Comparison of ENCODE assay signal across 33 cellular contexts in the genomic region with DNA sequence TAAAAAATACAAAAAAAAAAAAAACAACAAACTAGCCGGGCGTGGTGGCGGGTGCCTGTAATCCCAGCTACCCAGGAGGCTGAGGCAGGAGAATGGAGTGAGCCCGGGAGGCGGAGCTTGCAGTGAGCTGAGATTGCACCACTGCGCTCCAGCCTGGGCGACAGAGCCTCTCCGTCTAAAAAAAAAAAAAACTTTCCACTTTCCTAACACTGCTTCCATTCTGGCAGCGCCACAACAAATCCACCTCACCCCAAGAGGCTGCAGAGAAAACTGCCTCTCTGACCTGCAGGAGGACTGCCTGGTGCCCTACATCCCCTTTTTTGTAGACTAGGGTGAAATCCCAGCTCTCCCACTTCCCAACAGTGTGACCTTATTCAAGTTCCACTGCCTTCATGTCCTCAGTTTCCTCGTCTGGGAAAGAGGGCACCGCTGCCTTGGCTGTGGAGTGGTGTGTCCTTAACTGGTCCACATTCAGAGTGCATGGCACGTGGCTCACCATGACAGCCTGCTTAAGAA. TPM values are rescaled to one million over a fixed set of nuclear protein-coding genes. Genes with fewer than 3 reads are reported as not detected.
"Had no signal": no experiment of that assay in that cellular context is flagged by ENCODE, and none has a peak within 500 bp of the region (broad histone marks: within the 10 kb centered on the region; RNA-seq: fewer than 3 reads in every experiment).

No MANE protein-coding gene starts in this region.

- DNase-seq: colonic mucosa; effector CD8-positive, alpha-beta T cell; endodermal cell; foreskin keratinocyte; heart left ventricle; hippocampal formation; left cardiac atrium; left ventricle myocardium inferior; lower lobe of right lung; naive thymus-derived CD8-positive, alpha-beta T cell; occipital lobe; sigmoid colon; stimulated activated CD4-positive, alpha-beta T cell treated with anti-CD3 and anti-CD28 coated beads, Interleukin-4, amount 100 ng/mL, for 4 hours; upper lobe of right lung; uterus had no signal

- H3K4me1 ChIP-seq: colonic mucosa, foreskin keratinocyte, gastroesophageal sphincter, left ventricle myocardium inferior, lower lobe of right lung, parathyroid adenoma, right atrium auricular region, sigmoid colon, upper lobe of right lung, uterus had no signal

- H3K27ac ChIP-seq: colonic mucosa, epithelial cell of prostate, foreskin keratinocyte, gastroesophageal sphincter, heart left ventricle, left ventricle myocardium inferior, lower lobe of right lung, parathyroid adenoma, right atrium auricular region, sigmoid colon, thoracic aorta, tibial nerve, upper lobe of right lung, uterus had no signal

- H3K36me3 Mint-ChIP-seq: naive thymus-derived CD8-positive, alpha-beta T cell; stimulated activated memory B cell treated with anti-CD40 and anti-IgM and Interleukin-4, amounts not matched to agents 10 μg/mL and 1 μg/mL and 100 μg/mL, for 72 hours had no signal

- H3K9ac ChIP-seq: parathyroid adenoma had no signal

- H3K27me3 Mint-ChIP-seq: progenitor cell of endocrine pancreas; stimulated activated memory B cell treated with anti-CD40 and anti-IgM and Interleukin-4, amounts not matched to agents 10 μg/mL and 1 μg/mL and 100 μg/mL, for 72 hours; stimulated activated naive CD8-positive, alpha-beta T cell treated with anti-CD3 and anti-CD28 coated beads, Interleukin-15, Interleukin-2, amounts not matched to agents 100 ng/mL and 50 ng/mL, for 24 hours had no signal

- ATAC-seq: esophagus mucosa; foreskin keratinocyte; gastroesophageal sphincter; heart left ventricle; left cardiac atrium; lower lobe of right lung; naive thymus-derived CD8-positive, alpha-beta T cell; stimulated activated memory B cell treated with anti-CD40 and anti-IgM and Interleukin-4, amounts not matched to agents 10 μg/mL and 1 μg/mL and 100 μg/mL, for 72 hours; upper lobe of right lung had no signal

- H3K4me1 Mint-ChIP-seq: endodermal cell; naive thymus-derived CD8-positive, alpha-beta T cell; stimulated activated memory B cell treated with anti-CD40 and anti-IgM and Interleukin-4, amounts not matched to agents 10 μg/mL and 1 μg/mL and 100 μg/mL, for 72 hours had no signal

- H3K9me3 ChIP-seq: colonic mucosa, gastroesophageal sphincter, heart left ventricle, left ventricle myocardium inferior, lower lobe of right lung, right atrium auricular region, sigmoid colon, thoracic aorta, tibial nerve, upper lobe of right lung, uterus had no signal

- H3K27ac Mint-ChIP-seq: dendritic cell treated with granulocyte-macrophage colony-stimulating factor and Interleukin-4, amounts not matched to agents 40 ng/mL and 50 ng/mL, for 4 days; endodermal cell; naive thymus-derived CD8-positive, alpha-beta T cell; progenitor cell of endocrine pancreas; stimulated activated memory B cell treated with anti-CD40 and anti-IgM and Interleukin-4, amounts not matched to agents 10 μg/mL and 1 μg/mL and 100 μg/mL, for 72 hours; stimulated activated naive CD8-positive, alpha-beta T cell treated with anti-CD3 and anti-CD28 coated beads, Interleukin-15, Interleukin-2, amounts not matched to agents 100 ng/mL and 50 ng/mL, for 24 hours had no signal

- H3K9me3 Mint-ChIP-seq: dendritic cell treated with granulocyte-macrophage colony-stimulating factor and Interleukin-4, amounts not matched to agents 40 ng/mL and 50 ng/mL, for 4 days; endodermal cell; naive thymus-derived CD8-positive, alpha-beta T cell; stimulated activated memory B cell treated with anti-CD40 and anti-IgM and Interleukin-4, amounts not matched to agents 10 μg/mL and 1 μg/mL and 100 μg/mL, for 72 hours; stimulated activated naive CD8-positive, alpha-beta T cell treated with anti-CD3 and anti-CD28 coated beads, Interleukin-15, Interleukin-2, amounts not matched to agents 100 ng/mL and 50 ng/mL, for 24 hours had no signal

- H3K27me3 ChIP-seq: colonic mucosa, right atrium auricular region, uterus had no signal

- H3K36me3 ChIP-seq: colonic mucosa, gastroesophageal sphincter, heart left ventricle, left ventricle myocardium inferior, lower lobe of right lung, right atrium auricular region, sigmoid colon, thoracic aorta, tibial nerve, upper lobe of right lung, uterus had no signal

- H3K4me3 ChIP-seq: colonic mucosa, gastroesophageal sphincter, heart left ventricle, left ventricle myocardium inferior, lower lobe of right lung, right atrium auricular region, sigmoid colon, thoracic aorta, tibial nerve, upper lobe of right lung, uterus had no signal

- H3K4me3 Mint-ChIP-seq: dendritic cell treated with granulocyte-macrophage colony-stimulating factor and Interleukin-4, amounts not matched to agents 40 ng/mL and 50 ng/mL, for 4 days; endodermal cell; naive thymus-derived CD8-positive, alpha-beta T cell; stimulated activated memory B cell treated with anti-CD40 and anti-IgM and Interleukin-4, amounts not matched to agents 10 μg/mL and 1 μg/mL and 100 μg/mL, for 72 hours; stimulated activated naive CD8-positive, alpha-beta T cell treated with anti-CD3 and anti-CD28 coated beads, Interleukin-15, Interleukin-2, amounts not matched to agents 100 ng/mL and 50 ng/mL, for 24 hours had no signal

RNA-seq across cellular contexts. Expression of a gene that starts 2.6 kb away (rescaled TPM):
- total RNA-seq: chondrocyte; endodermal cell; esophagus mucosa; fibroblast of lung; foreskin keratinocyte; gastroesophageal sphincter; heart left ventricle; kidney epithelial cell; left cardiac atrium; left ventricle myocardium inferior; lower lobe of right lung; mesenteric fat pad; myocyte; naive thymus-derived CD8-positive, alpha-beta T cell; occipital lobe; progenitor cell of endocrine pancreas; right atrium auricular region; sigmoid colon; skeletal muscle tissue; thoracic aorta; upper lobe of right lung; uterus had no signal
- polyA plus RNA-seq: fibroblast of lung; foreskin keratinocyte; heart left ventricle; naive thymus-derived CD8-positive, alpha-beta T cell; neural cell; sigmoid colon had no signal
